In genomic region chr17:28604031-28604430, GRCh38 we compare ENCODE assay signal across 8 cellular contexts. TPM values are rescaled to one million over a fixed set of nuclear protein-coding genes. Genes with fewer than 3 reads are reported as not detected.
DNase-seq lines count a peak whose midpoint lies in the region; ATAC-seq, FAIRE-seq and TF ChIP-seq lines count a peak whose summit lies in the region.
"Not testable (repeated sequence)": the region's sequence is repeated elsewhere in the genome, so short reads cannot be mapped to it uniquely, and the experiment has no call there.
"Had no signal": no experiment of that assay in that cellular context is flagged by ENCODE, and none has a peak within 500 bp of the region (broad histone marks: within the 10 kb centered on the region; RNA-seq: fewer than 3 reads in every experiment).

No MANE protein-coding gene starts in this region.

- H3K4me1 Mint-ChIP-seq in glutamatergic neuron (ENCODE audit: low read depth, unreplicated experiment): not testable (repeated sequence)

- TF ChIP-seq CTCF in K562 (IDR thresholded peaks at IDR 0.05 in 2 of 3, conservative IDR thresholded peaks at IDR 0.05 in 1 of 3; ENCODE audit: insufficient read depth in 2 of 3, low read depth in 1 of 3, low read length in 3 of 3); glutamatergic neuron (IDR thresholded peaks at IDR 0.05; ENCODE audit: partially characterized antibody, unreplicated experiment); spleen (IDR thresholded peaks at IDR 0.05 in 8 of 11, conservative IDR thresholded peaks at IDR 0.05 in 3 of 11); thyroid gland (IDR thresholded peaks at IDR 0.05): not testable (repeated sequence)

- not testable (repeated sequence) for TF ChIP-seq EP300 in K562 (IDR thresholded peaks at IDR 0.05; ENCODE audit: low read length)

- DNase-seq in activated effector memory CD4-positive, alpha-beta T cell treated with anti-CD3 and anti-CD28 coated beads, Interleukin-2, amount 50 U/mL, for 16 hours: peak; percentile 4
- DNase-seq in K562 (ENCODE audit: extremely low read depth in 1 of 4, low spot score in 3 of 4); thyroid gland: not testable (repeated sequence)
- DNase-seq in glutamatergic neuron (peak; percentile 21), mesenteric fat pad (ENCODE audit: low spot score) (peak; percentile 20), spleen (peak; percentile 32)

- H3K27ac ChIP-seq in K562 (ENCODE audit: extremely low read depth, low read depth, low read length); spleen: not testable (repeated sequence)
- H3K27ac ChIP-seq in thyroid gland: peak overlapping the region in 2 of 3 donors; percentile 42 to 76

- not testable (repeated sequence) for ATAC-seq in K562

- not testable (repeated sequence) for H3K79me2 ChIP-seq in K562 (ENCODE audit: control insufficient read depth, insufficient read depth, low read length)

- peaks cover 22% of the 10 kb centered on the region; the same call in 1 of the 3 replicates for H3K36me3 ChIP-seq in K562 (ENCODE audit: control insufficient read depth, insufficient read depth, low read length)
- peaks cover 0 to 36% (median 0%) of the 10 kb centered on the region in 6 donors for H3K36me3 ChIP-seq in spleen
- not testable (repeated sequence) for H3K36me3 ChIP-seq in thyroid gland

- not testable (repeated sequence) for H3K9me3 Mint-ChIP-seq in glutamatergic neuron (ENCODE audit: unreplicated experiment)

- POLR2A ChIA-PET in K562 (lab: Yijun Ruan, JAX): not testable (repeated sequence)

- not testable (repeated sequence) for H3K9me3 ChIP-seq in K562 (replicated peaks; ENCODE audit: control insufficient read depth, insufficient read depth, low read depth, low read length); spleen; thyroid gland

- not testable (repeated sequence) for H2AFZ ChIP-seq in K562 (ENCODE audit: low read depth, low read length)

- not testable (repeated sequence) for H3K4me2 ChIP-seq in K562 (ENCODE audit: insufficient read depth, low read length)

- H3K4me3 Mint-ChIP-seq in glutamatergic neuron (ENCODE audit: unreplicated experiment): not testable (repeated sequence)

- in situ Hi-C loops in K562 (cut with MboI): not testable (repeated sequence)

- H3K27ac Mint-ChIP-seq in glutamatergic neuron (ENCODE audit: unreplicated experiment): not testable (repeated sequence)

- not testable (repeated sequence) for H3K4me3 ChIP-seq in K562, spleen
- H3K4me3 ChIP-seq in thyroid gland (replicated peaks in 1 of 3): peak overlapping the region in 1 of 3 donors; percentile 17

- intact Hi-C loops in K562 (cut with micrococcal nuclease); spleen (cut with DNase I; ENCODE audit: low total_unique reads); thyroid gland (cut with DNase I): not testable (repeated sequence)

- WGBS in K562 (ENCODE audit: insufficient coverage, low coverage, missing lambda C conversion rate): 100% methylated on average over 2 of the region's 31 CpGs
- WGBS in spleen, 5 donors: 92 to 98% (median 95%) methylated on average over 5 to 31 of the region's 31 CpGs
- 80 to 88% methylated on average over 2 to 3 of the region's 31 CpGs for WGBS in thyroid gland, 2 donors

- CTCF ChIA-PET in K562 (lab: Yijun Ruan, JAX; ENCODE audit: low intra/inter-chr PET ratio): interaction anchor here (0.7 kb wide), 1 partner anchor 962 kb away, joined by 5 read pairs; no protein-coding TSS in a partner anchor

- peaks cover 0 to 11% of the 10 kb centered on the region in 2 experiments; a peak in 2 of 5 replicates for H3K4me1 ChIP-seq in K562 (replicated peaks in 1 of 2; ENCODE audit: control insufficient read depth in 2 of 2, insufficient read depth in 2 of 2, low read length in 2 of 2)
- peaks cover 5 to 12% (median 9%) of the 10 kb centered on the region in 6 donors for H3K4me1 ChIP-seq in spleen
- peaks cover 0 to 21% of the 10 kb centered on the region in 2 donors for H3K4me1 ChIP-seq in thyroid gland

- not testable (repeated sequence) for FAIRE-seq in K562 (lab: Jason Lieb, UNC)

- not testable (repeated sequence) for BruUV-seq in K562 (replicated peaks; lab: Mats Ljungman, UMichigan)

- H3K9ac ChIP-seq in K562 (ENCODE audit: insufficient read depth in 1 of 2, low read depth in 2 of 2, low read length in 2 of 2): not testable (repeated sequence)

- H4K20me1 ChIP-seq in K562 (replicated peaks; ENCODE audit: control insufficient read depth, insufficient read depth, low read length): not testable (repeated sequence)

- not testable (repeated sequence) for TF ChIP-seq POLR2A in K562 (conservative IDR thresholded peaks at IDR 0.05); spleen (IDR thresholded peaks at IDR 0.05); thyroid gland (IDR thresholded peaks at IDR 0.05)

- H3K27me3 Mint-ChIP-seq in glutamatergic neuron (ENCODE audit: unreplicated experiment): not testable (repeated sequence)

- H3K36me3 Mint-ChIP-seq in glutamatergic neuron (ENCODE audit: unreplicated experiment): not testable (repeated sequence)

- TF ChIP-seq RAD21 in K562 (CRISPR knock-in tag; conservative IDR thresholded peaks at IDR 0.05 in 1 of 2, IDR thresholded peaks at IDR 0.05 in 1 of 2): not testable (repeated sequence)

- H3K9me1 ChIP-seq in K562 (ENCODE audit: control insufficient read depth, insufficient read depth, low read length): not testable (repeated sequence)

- not testable (repeated sequence) for H3K27me3 ChIP-seq in K562 (ENCODE audit: control insufficient read depth in 2 of 2, insufficient read depth in 2 of 2, low read length in 2 of 2); spleen (replicated peaks in 1 of 7); thyroid gland

RNA-seq across cellular contexts. Expression of gene SPAG5, which starts 5.2 kb away (rescaled TPM):
- total RNA-seq in K562 (2011; cell fraction: chromatin; rRNA removed; ENCODE audit: low replicate concordance): 517 and 585 TPM in 2 replicates
- 336 and 355 TPM in 2 replicates for total RNA-seq in K562 (2011; cell fraction: nucleolus; rRNA removed)
- 269 and 327 TPM in 2 replicates for total RNA-seq in K562 (2011; cell fraction: nucleoplasm; rRNA removed)
- total RNA-seq in K562 (2014; rRNA removed): 124 and 144 TPM in 2 replicates
- 149 and 151 TPM in 2 replicates for total RNA-seq in K562 (2014; rRNA removed; fragmentation: Illumina TruSeq; extraction: Trizol)
- 151 and 156 TPM in 2 replicates for total RNA-seq in K562 (2015; rRNA removed; fragmentation: Illumina TruSeq; extraction: Trizol)
- total RNA-seq in K562 (2021): 134 and 143 TPM in 2 replicates
- 192 and 229 TPM in 2 replicates for polyA plus RNA-seq in K562 (2011; rRNA removed)
- polyA plus RNA-seq in K562 (2011; cell fraction: cytosol; rRNA removed): 91.5 and 98.4 TPM in 2 replicates
- 797 and 863 TPM in 2 replicates for polyA plus RNA-seq in K562 (2011; cell fraction: nucleus; rRNA removed)
- polyA plus RNA-seq in K562 (2012): 120 and 153 TPM in 2 replicates
- polyA plus RNA-seq in K562 (2014; fragmentation: Illumina TruSeq; extraction: Trizol): 133 and 140 TPM in 2 replicates
- 100 to 1,000 TPM in 1 of 2 experiments, 10 to 100 TPM in 1; 94.4 to 286 TPM for polyA plus RNA-seq in K562 (2014; fragmentation: Nextera tagmentation; extraction: Ambion mirVana)
- polyA plus RNA-seq in K562 (2014; rRNA removed): 143 and 157 TPM in 2 replicates
- polyA minus RNA-seq in K562 (2011; rRNA and poly(A)+ RNA removed): 178 and 188 TPM in 2 replicates
- polyA minus RNA-seq in K562 (2011; cell fraction: cytosol; rRNA and poly(A)+ RNA removed): 74.0 and 98.5 TPM in 2 replicates
- 244 and 330 TPM in 2 replicates for polyA minus RNA-seq in K562 (2011; cell fraction: nucleus; rRNA and poly(A)+ RNA removed)
- 31.5 TPM for total RNA-seq in glutamatergic neuron (ENCODE audit: unreplicated experiment)
- 3.1 TPM for total RNA-seq in mesenteric fat pad
- 10 to 100 TPM in 5 of 7 donors, 1 to 10 TPM in 2; 6.2 to 19.7 (median 14.3) TPM for total RNA-seq in spleen
- polyA plus RNA-seq in spleen: 10 to 100 TPM in 2 of 3 donors, 1 to 10 TPM in 1; 9.6 to 18.0 (median 14.9) TPM
- total RNA-seq in thyroid gland: 10 to 100 TPM in 2 of 4 donors, 1 to 10 TPM in 2; 4.4 to 27.0 (median 9.9) TPM
- polyA plus RNA-seq: CD14-positive monocyte had no signal

RNA-seq across cellular contexts. Expression of gene RSKR, which starts 10.0 kb away (rescaled TPM):
- total RNA-seq in K562 (2011; cell fraction: chromatin; rRNA removed; ENCODE audit: low replicate concordance): 428 and 683 TPM in 2 replicates
- 235 and 256 TPM in 2 replicates for total RNA-seq in K562 (2011; cell fraction: nucleolus; rRNA removed)
- total RNA-seq in K562 (2011; cell fraction: nucleoplasm; rRNA removed): 327 and 411 TPM in 2 replicates
- 10.3 and 12.2 TPM in 2 replicates for total RNA-seq in K562 (2014; rRNA removed)
- 14.3 and 17.2 TPM in 2 replicates for total RNA-seq in K562 (2014; rRNA removed; fragmentation: Illumina TruSeq; extraction: Trizol)
- total RNA-seq in K562 (2015; rRNA removed; fragmentation: Illumina TruSeq; extraction: Trizol): 13.6 and 16.2 TPM in 2 replicates
- total RNA-seq in K562 (2021): 25.0 and 25.8 TPM in 2 replicates
- polyA plus RNA-seq in K562 (2011; rRNA removed): 42.2 and 42.3 TPM in 2 replicates
- 22.3 and 26.9 TPM in 2 replicates for polyA plus RNA-seq in K562 (2011; cell fraction: cytosol; rRNA removed)
- polyA plus RNA-seq in K562 (2011; cell fraction: nucleus; rRNA removed): 234 and 292 TPM in 2 replicates
- polyA plus RNA-seq in K562 (2012): 12.2 and 29.3 TPM in 2 replicates
- polyA plus RNA-seq in K562 (2014; fragmentation: Illumina TruSeq; extraction: Trizol): 19.3 and 21.9 TPM in 2 replicates
- 1 to 10 TPM; 1.4 to 4.0 TPM for polyA plus RNA-seq in K562 (2014; fragmentation: Nextera tagmentation; extraction: Ambion mirVana)
- polyA plus RNA-seq in K562 (2014; rRNA removed): 26.6 and 26.7 TPM in 2 replicates
- 30.2 and 31.0 TPM in 2 replicates for polyA minus RNA-seq in K562 (2011; rRNA and poly(A)+ RNA removed)
- polyA minus RNA-seq in K562 (2011; cell fraction: cytosol; rRNA and poly(A)+ RNA removed): 9.1 and 14.2 TPM in 2 replicates
- polyA minus RNA-seq in K562 (2011; cell fraction: nucleus; rRNA and poly(A)+ RNA removed): 67.0 and 69.4 TPM in 2 replicates
- 44.5 TPM for total RNA-seq in glutamatergic neuron (ENCODE audit: unreplicated experiment)
- total RNA-seq in mesenteric fat pad: 7.6 TPM
- total RNA-seq in spleen: 10 to 100 TPM; 11.6 to 30.9 (median 19.3) TPM
- polyA plus RNA-seq in spleen: 1 to 10 TPM; 2.1 to 4.5 (median 2.8) TPM
- total RNA-seq in thyroid gland: 10 to 100 TPM in 1 of 4 donors, 1 to 10 TPM in 3; 4.2 to 13.1 (median 9.5) TPM
- polyA plus RNA-seq: CD14-positive monocyte; CD4-positive, alpha-beta memory T cell had no signal

RNA-seq across cellular contexts. Expression of gene ALDOC, which starts 27.3 kb away (rescaled TPM):
- total RNA-seq in K562 (2011; cell fraction: chromatin; rRNA removed; ENCODE audit: low replicate concordance): 193 and 319 TPM in 2 replicates
- 209 and 250 TPM in 2 replicates for total RNA-seq in K562 (2011; cell fraction: nucleolus; rRNA removed)
- total RNA-seq in K562 (2011; cell fraction: nucleoplasm; rRNA removed): 213 and 242 TPM in 2 replicates
- total RNA-seq in K562 (2014; rRNA removed) (93.5 and 102 TPM in 2 replicates), K562 (2014; rRNA removed; fragmentation: Illumina TruSeq; extraction: Trizol) (52.0 and 64.1 TPM in 2 replicates), K562 (2015; rRNA removed; fragmentation: Illumina TruSeq; extraction: Trizol) (42.8 and 43.2 TPM in 2 replicates), K562 (2021) (69.8 and 74.2 TPM in 2 replicates), glutamatergic neuron (ENCODE audit: unreplicated experiment) (50.9 TPM), mesenteric fat pad (24.8 TPM), spleen (10 to 100 TPM; 18.1 to 64.4 (median 40.3) TPM), thyroid gland (10 to 100 TPM in 1 of 4 donors, 1 to 10 TPM in 3; 6.0 to 13.1 (median 8.7) TPM)
- polyA plus RNA-seq in K562 (2011; rRNA removed) (263 and 354 TPM in 2 replicates), K562 (2014; fragmentation: Illumina TruSeq; extraction: Trizol) (110 and 122 TPM in 2 replicates), K562 (2014; fragmentation: Nextera tagmentation; extraction: Ambion mirVana) (100 to 1,000 TPM in 1 of 2 experiments, 10 to 100 TPM in 1; 93.5 to 124 TPM), K562 (2014; rRNA removed) (99.2 and 113 TPM in 2 replicates), spleen (10 to 100 TPM; 16.9 to 24.8 (median 19.1) TPM)
- polyA plus RNA-seq in K562 (2011; cell fraction: cytosol; rRNA removed): 404 and 465 TPM in 2 replicates
- 420 and 425 TPM in 2 replicates for polyA plus RNA-seq in K562 (2011; cell fraction: nucleus; rRNA removed)
- 119 and 134 TPM in 2 replicates for polyA plus RNA-seq in K562 (2012)
- polyA minus RNA-seq in K562 (2011; rRNA and poly(A)+ RNA removed): 264 and 310 TPM in 2 replicates
- 143 and 155 TPM in 2 replicates for polyA minus RNA-seq in K562 (2011; cell fraction: cytosol; rRNA and poly(A)+ RNA removed)
- polyA minus RNA-seq in K562 (2011; cell fraction: nucleus; rRNA and poly(A)+ RNA removed): 82.8 and 138 TPM in 2 replicates

RNA-seq across cellular contexts. Expression of gene PIGS, which starts 32.7 kb away (rescaled TPM):
- total RNA-seq in K562 (2011; cell fraction: chromatin; rRNA removed; ENCODE audit: low replicate concordance): 166 and 297 TPM in 2 replicates
- 236 and 239 TPM in 2 replicates for total RNA-seq in K562 (2011; cell fraction: nucleolus; rRNA removed)
- total RNA-seq in K562 (2011; cell fraction: nucleoplasm; rRNA removed): 231 and 242 TPM in 2 replicates
- 55.1 and 86.9 TPM in 2 replicates for total RNA-seq in K562 (2014; rRNA removed)
- total RNA-seq in K562 (2014; rRNA removed; fragmentation: Illumina TruSeq; extraction: Trizol): 52.5 and 57.6 TPM in 2 replicates
- 51.5 and 55.3 TPM in 2 replicates for total RNA-seq in K562 (2015; rRNA removed; fragmentation: Illumina TruSeq; extraction: Trizol)
- 109 and 114 TPM in 2 replicates for total RNA-seq in K562 (2021)
- 64.4 and 76.9 TPM in 2 replicates for polyA plus RNA-seq in K562 (2011; rRNA removed)
- 69.3 and 115 TPM in 2 replicates for polyA plus RNA-seq in K562 (2011; cell fraction: cytosol; rRNA removed)
- 101 and 179 TPM in 2 replicates for polyA plus RNA-seq in K562 (2011; cell fraction: nucleus; rRNA removed)
- polyA plus RNA-seq in K562 (2012): 112 and 132 TPM in 2 replicates
- 138 TPM in 2 replicates for polyA plus RNA-seq in K562 (2014; fragmentation: Illumina TruSeq; extraction: Trizol)
- polyA plus RNA-seq in K562 (2014; fragmentation: Nextera tagmentation; extraction: Ambion mirVana): 10 to 100 TPM; 47.5 to 55.8 TPM
- polyA plus RNA-seq in K562 (2014; rRNA removed): 68.4 and 68.7 TPM in 2 replicates
- 29.4 and 51.4 TPM in 2 replicates for polyA minus RNA-seq in K562 (2011; rRNA and poly(A)+ RNA removed)
- polyA minus RNA-seq in K562 (2011; cell fraction: cytosol; rRNA and poly(A)+ RNA removed): 27.1 and 48.7 TPM in 2 replicates
- polyA minus RNA-seq in K562 (2011; cell fraction: nucleus; rRNA and poly(A)+ RNA removed): 32.1 and 40.7 TPM in 2 replicates
- 63.1 TPM for total RNA-seq in glutamatergic neuron (ENCODE audit: unreplicated experiment)
- 50.7 TPM for total RNA-seq in mesenteric fat pad
- total RNA-seq in spleen: 10 to 100 TPM; 43.7 to 77.6 (median 56.4) TPM
- 10 to 100 TPM; 13.3 to 21.4 (median 17.6) TPM for polyA plus RNA-seq in spleen
- 100 to 1,000 TPM in 1 of 4 donors, 10 to 100 TPM in 3; 37.2 to 111 (median 74.7) TPM for total RNA-seq in thyroid gland

RNA-seq across cellular contexts. Expression of gene BLTP2, which starts 40.9 kb away (rescaled TPM):
- 1,192 and 1,565 TPM in 2 replicates for total RNA-seq in K562 (2011; cell fraction: chromatin; rRNA removed; ENCODE audit: low replicate concordance)
- total RNA-seq in K562 (2011; cell fraction: nucleolus; rRNA removed): 590 and 652 TPM in 2 replicates
- total RNA-seq in K562 (2011; cell fraction: nucleoplasm; rRNA removed): 661 and 810 TPM in 2 replicates
- total RNA-seq in K562 (2014; rRNA removed): 103 and 174 TPM in 2 replicates
- 115 and 124 TPM in 2 replicates for total RNA-seq in K562 (2014; rRNA removed; fragmentation: Illumina TruSeq; extraction: Trizol)
- total RNA-seq in K562 (2015; rRNA removed; fragmentation: Illumina TruSeq; extraction: Trizol): 122 and 126 TPM in 2 replicates
- 163 TPM in 2 replicates for total RNA-seq in K562 (2021)
- 135 and 174 TPM in 2 replicates for polyA plus RNA-seq in K562 (2011; rRNA removed)
- 91.6 and 169 TPM in 2 replicates for polyA plus RNA-seq in K562 (2011; cell fraction: cytosol; rRNA removed)
- 325 and 481 TPM in 2 replicates for polyA plus RNA-seq in K562 (2011; cell fraction: nucleus; rRNA removed)
- 72.8 and 84.2 TPM in 2 replicates for polyA plus RNA-seq in K562 (2012)
- 102 and 105 TPM in 2 replicates for polyA plus RNA-seq in K562 (2014; fragmentation: Illumina TruSeq; extraction: Trizol)
- polyA plus RNA-seq in K562 (2014; fragmentation: Nextera tagmentation; extraction: Ambion mirVana): 10 to 100 TPM; 14.7 to 34.3 TPM
- 89.0 and 91.2 TPM in 2 replicates for polyA plus RNA-seq in K562 (2014; rRNA removed)
- 299 and 507 TPM in 2 replicates for polyA minus RNA-seq in K562 (2011; rRNA and poly(A)+ RNA removed)
- polyA minus RNA-seq in K562 (2011; cell fraction: cytosol; rRNA and poly(A)+ RNA removed): 123 and 216 TPM in 2 replicates
- polyA minus RNA-seq in K562 (2011; cell fraction: nucleus; rRNA and poly(A)+ RNA removed): 254 and 272 TPM in 2 replicates
- 181 TPM for total RNA-seq in glutamatergic neuron (ENCODE audit: unreplicated experiment)
- total RNA-seq in mesenteric fat pad: 163 TPM
- 100 to 1,000 TPM; 143 to 193 (median 149) TPM for total RNA-seq in spleen
- polyA plus RNA-seq in spleen: 10 to 100 TPM; 11.8 to 25.2 (median 14.6) TPM
- total RNA-seq in thyroid gland: 100 to 1,000 TPM in 3 of 4 donors, 10 to 100 TPM in 1; 96.5 to 153 (median 129) TPM
